ENCODE assay signal across 8 cellular contexts in the genomic region with DNA sequence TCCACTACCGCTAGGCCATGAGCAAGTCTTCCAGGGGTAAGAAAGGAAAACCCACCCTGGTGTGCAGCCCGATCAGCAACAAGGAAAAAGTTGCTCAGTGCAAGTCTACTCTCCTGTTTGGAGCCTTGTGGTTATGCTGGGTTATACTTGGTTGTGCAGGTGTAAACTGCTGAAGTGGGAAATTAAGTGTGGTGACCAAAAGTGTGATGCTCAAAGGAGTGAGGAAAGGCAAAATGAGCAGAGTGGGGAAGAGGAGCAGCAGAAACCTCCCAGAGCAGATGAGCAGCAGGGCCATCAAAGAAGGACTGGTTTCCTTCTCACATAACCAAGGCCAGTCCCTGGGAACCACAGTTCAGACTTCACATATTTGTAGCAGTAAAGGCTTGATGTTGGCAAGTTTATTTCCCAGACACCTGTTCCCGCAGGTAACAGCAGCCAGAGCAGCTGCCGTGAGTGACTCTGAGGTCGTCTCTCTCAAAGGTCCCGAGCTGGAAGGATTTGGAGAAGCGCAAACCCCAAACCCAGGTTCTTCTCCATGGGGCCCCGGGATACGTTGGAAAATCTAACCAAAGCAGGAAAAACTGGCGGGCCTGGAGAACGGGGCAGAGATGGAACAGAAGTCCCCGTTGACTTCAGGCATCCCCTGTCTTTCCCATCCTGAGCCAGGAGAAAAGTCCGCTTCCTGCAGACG. TPM values are rescaled to one million over a fixed set of nuclear protein-coding genes. Genes with fewer than 3 reads are reported as not detected.
DNase-seq lines count a peak whose midpoint lies in the region; ATAC-seq and TF ChIP-seq lines count a peak whose summit lies in the region.

No MANE protein-coding gene starts in this region.

- H3K4me3 ChIP-seq in BE2C (ENCODE audit: low read depth, low read length) (peak overlapping the region; percentile 51), HUES64 (ENCODE audit: low read length) (peak overlapping the region; percentile 90)

- H3K27ac Mint-ChIP-seq in dendritic cell treated with granulocyte-macrophage colony-stimulating factor and Interleukin-4, amounts not matched to agents 40 ng/mL and 50 ng/mL, for 4 days, result peak overlapping the region; percentile 73
- H3K27ac Mint-ChIP-seq in natural killer cell, result no peak overlapping the region

- H3K4me3 Mint-ChIP-seq in dendritic cell treated with granulocyte-macrophage colony-stimulating factor and Interleukin-4, amounts not matched to agents 40 ng/mL and 50 ng/mL, for 4 days, result peak overlapping the region; percentile 85
- H3K4me3 Mint-ChIP-seq in natural killer cell, result peak overlapping the region; percentile 67

- H3K4me1 ChIP-seq in BE2C, result no peaks in the 10 kb centered on the region
- H3K4me1 ChIP-seq in HUES64 (ENCODE audit: insufficient read depth, low read length), result peaks cover 16% of the 10 kb centered on the region

- DNase-seq in BE2C (no peak), natural killer cell (no peak), cortex of kidney (lab: John Stamatoyannopoulos, UW) (no peak), left lobe of liver (ENCODE audit: low spot score) (no peak), HK-2 (ENCODE audit: unreplicated experiment) (no peak)

- H3K27ac ChIP-seq in HUES64 (ENCODE audit: low read depth, low read length), result peak overlapping the region; percentile 88; the same call in 1 of the 2 replicates

- peaks cover 30% of the 10 kb centered on the region for H3K4me1 Mint-ChIP-seq in dendritic cell treated with granulocyte-macrophage colony-stimulating factor and Interleukin-4, amounts not matched to agents 40 ng/mL and 50 ng/mL, for 4 days (ENCODE audit: low read depth)
- peaks cover 5 to 7% of the 10 kb centered on the region in 2 donors for H3K4me1 Mint-ChIP-seq in natural killer cell

- H3K27me3 Mint-ChIP-seq in dendritic cell treated with granulocyte-macrophage colony-stimulating factor and Interleukin-4, amounts not matched to agents 40 ng/mL and 50 ng/mL, for 4 days, result peaks cover 58% of the 10 kb centered on the region
- H3K27me3 Mint-ChIP-seq in natural killer cell (ENCODE audit: low read depth in 2 of 2), result peaks cover 37 to 39% of the 10 kb centered on the region in 2 donors

- no peaks in the 10 kb centered on the region for H3K9me3 Mint-ChIP-seq in dendritic cell treated with granulocyte-macrophage colony-stimulating factor and Interleukin-4, amounts not matched to agents 40 ng/mL and 50 ng/mL, for 4 days
- no peaks in the 10 kb centered on the region for H3K9me3 Mint-ChIP-seq in natural killer cell

- H3K9ac ChIP-seq in HUES64 (ENCODE audit: low read depth, low read length), result peak overlapping the region; percentile 93

- H3K27me3 ChIP-seq in BE2C, result peaks cover 38% of the 10 kb centered on the region
- peaks cover 20% of the 10 kb centered on the region for H3K27me3 ChIP-seq in HUES64 (ENCODE audit: insufficient read depth, low read length)

- intact Hi-C loops in dendritic cell treated with granulocyte-macrophage colony-stimulating factor and Interleukin-4, amounts not matched to agents 40 ng/mL and 50 ng/mL, for 4 days (cut with micrococcal nuclease), result no loop called here
- intact Hi-C loops in natural killer cell (cut with micrococcal nuclease), result no loop called here

- no peaks in the 10 kb centered on the region for H3K36me3 Mint-ChIP-seq in dendritic cell treated with granulocyte-macrophage colony-stimulating factor and Interleukin-4, amounts not matched to agents 40 ng/mL and 50 ng/mL, for 4 days (ENCODE audit: low read depth)
- no peaks in the 10 kb centered on the region for H3K36me3 Mint-ChIP-seq in natural killer cell

- H3K9me3 ChIP-seq in BE2C, result no peaks in the 10 kb centered on the region
- H3K9me3 ChIP-seq in HUES64 (ENCODE audit: insufficient read depth, low read depth, low read length), result no peaks in the 10 kb centered on the region

- H3K36me3 ChIP-seq in BE2C (no peaks in the 10 kb centered on the region), HUES64 (ENCODE audit: insufficient read depth, low read length) (peaks cover 11% of the 10 kb centered on the region; the same call in 1 of the 2 replicates)

- WGBS in HUES64, result 18% methylated on average over 14 of the region's 14 CpGs

- no peak for TF ChIP-seq CTCF in BE2C (IDR thresholded peaks at IDR 0.05; ENCODE audit: low read depth, low read length)
- TF ChIP-seq CTCF in natural killer cell (IDR thresholded peaks at IDR 0.05), result no peak

- ATAC-seq in natural killer cell, result no peak
- ATAC-seq in HG02759 (IDR thresholded peaks at IDR 0.05; ENCODE audit: unreplicated experiment), result no peak
- ATAC-seq in left lobe of liver, result no peak

RNA-seq across cellular contexts. Expression of gene SMO, which starts 0.6 kb away (rescaled TPM):
- polyA plus RNA-seq in BE2C (2012; ENCODE audit: insufficient read depth, insufficient read length, low read depth), result 1.1 TPM
- 49.2 TPM for polyA plus RNA-seq in HUES64 (2013, experiment 1 of 2)
- 49.8 TPM for polyA plus RNA-seq in HUES64 (2013, experiment 2 of 2)
- total RNA-seq in natural killer cell (under 1 TPM; 0.09 to 0.50 (median 0.50) TPM), left lobe of liver (22.1 TPM)

RNA-seq across cellular contexts. Expression of gene AHCYL2, which starts 37.0 kb away (rescaled TPM):
- 6.6 TPM for polyA plus RNA-seq in BE2C (2012; ENCODE audit: insufficient read depth, insufficient read length, low read depth)
- 11.2 TPM for polyA plus RNA-seq in HUES64 (2013, experiment 1 of 2)
- polyA plus RNA-seq in HUES64 (2013, experiment 2 of 2), result 14.8 TPM
- total RNA-seq in natural killer cell (10 to 100 TPM; 11.6 to 15.2 (median 14.5) TPM), left lobe of liver (9.9 TPM)

RNA-seq across cellular contexts. Expression of gene TSPAN33, which starts 43.3 kb away (rescaled TPM):
- polyA plus RNA-seq in BE2C (2012; ENCODE audit: insufficient read depth, insufficient read length, low read depth), result 5.3 TPM
- polyA plus RNA-seq in HUES64 (2013, experiment 1 of 2), result 23.6 TPM
- polyA plus RNA-seq in HUES64 (2013, experiment 2 of 2), result 26.6 TPM
- total RNA-seq in natural killer cell (1 to 10 TPM; 4.0 to 7.2 (median 5.1) TPM), left lobe of liver (33.7 TPM)

Comparison
In these comparisons a context has a peak if more than half of its experiments do, and no peak if none do; other contexts are left out.
1. RNA of gene SMO, which starts 0.6 kb away (total RNA-seq): 22.1 TPM in left lobe of liver (single experiment); 0.09 to 0.50 TPM in natural killer cell; every median in the first group is over 10 times any median in the second.